ENCODE assay signal across 9 cellular contexts in the genomic region with DNA sequence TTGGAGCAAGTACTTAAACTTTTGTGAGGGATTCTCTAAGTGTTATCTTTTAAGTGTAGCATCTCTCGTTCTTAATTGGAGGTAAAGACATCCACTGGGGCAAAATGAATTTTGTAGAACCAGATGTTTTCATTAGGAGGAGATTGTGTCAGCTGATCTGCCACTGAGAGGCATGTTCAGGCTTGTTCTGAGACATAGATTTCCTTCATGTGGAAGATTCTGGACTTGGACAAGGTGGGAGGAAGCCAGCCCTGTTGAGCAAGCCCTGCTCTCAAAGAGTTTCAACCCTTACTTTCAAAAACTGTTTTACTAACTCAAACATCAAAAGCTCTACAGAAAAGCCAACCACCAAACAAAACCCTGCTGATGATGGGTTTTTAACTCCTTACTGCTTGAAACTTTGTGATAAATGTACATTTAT. TPM values are rescaled to one million over a fixed set of nuclear protein-coding genes. Genes with fewer than 3 reads are reported as not detected.
DNase-seq lines count a peak whose midpoint lies in the region; ATAC-seq, FAIRE-seq and TF ChIP-seq lines count a peak whose summit lies in the region.
"Had no signal": no experiment of that assay in that cellular context is flagged by ENCODE, and none has a peak within 500 bp of the region (broad histone marks: within the 10 kb centered on the region; RNA-seq: fewer than 3 reads in every experiment).

No MANE protein-coding gene starts in this region.

- H3K4me2 ChIP-seq in astrocyte (ENCODE audit: low read length) = peak overlapping the region; percentile 32

- peak; percentile 23 to 32 for ATAC-seq in activated T-cell treated with anti-CD3 and anti-CD28 coated beads, Interleukin-2, amount 50 U/mL, for 4 hours
- ATAC-seq in upper lobe of right lung = peak; percentile 85
- ATAC-seq in HG03439 (IDR thresholded peaks at IDR 0.05; ENCODE audit: unreplicated experiment) = no peak

- no peak overlapping the region for H2AFZ ChIP-seq in astrocyte (ENCODE audit: low read depth, low read length)

- peak overlapping the region; percentile 72 for H3K4me3 Mint-ChIP-seq in activated T-cell treated with anti-CD3 and anti-CD28 coated beads, Interleukin-2, amount 50 U/mL, for 4 hours
- H3K4me3 Mint-ChIP-seq in astrocyte (ENCODE audit: unreplicated experiment) = peak overlapping the region; percentile 32

- DNase-seq in activated T-cell treated with anti-CD3 and anti-CD28 coated beads, Interleukin-2, amount 50 U/mL, for 4 hours = no peak
- DNase-seq in activated T-cell treated with anti-CD3 and anti-CD28 coated beads for 4 hours (no peak), astrocyte (ENCODE audit: low read depth) (peak; percentile 74), kidney tubule cell (ENCODE audit: low spot score) (peak; percentile 38), upper lobe of right lung (no peak), G401 (ENCODE audit: low spot score) (no peak), NCI-H1436 treated with DMSO at 0.1 percent for 48 hours (lab: John Stamatoyannopoulos, UW) (no peak)

- peaks cover 17% of the 10 kb centered on the region for H3K36me3 Mint-ChIP-seq in activated T-cell treated with anti-CD3 and anti-CD28 coated beads, Interleukin-2, amount 50 U/mL, for 4 hours (ENCODE audit: insufficient read depth)
- H3K36me3 Mint-ChIP-seq in astrocyte (ENCODE audit: low read depth, unreplicated experiment) = peaks cover 21% of the 10 kb centered on the region

- peaks cover 64% of the 10 kb centered on the region for H4K20me1 ChIP-seq in astrocyte (ENCODE audit: insufficient read depth, low read length)

- H3K79me2 ChIP-seq in astrocyte (ENCODE audit: insufficient read depth, low read length) = peaks cover 99% of the 10 kb centered on the region

- H3K27ac Mint-ChIP-seq in astrocyte (ENCODE audit: unreplicated experiment) = peak overlapping the region; percentile 94

- H3K9me3 ChIP-seq in astrocyte (ENCODE audit: insufficient read depth, low read depth, low read length) (no peaks in the 10 kb centered on the region), upper lobe of right lung (no peaks in the 10 kb centered on the region)
- H3K9me3 ChIP-seq: SJCRH30 had no signal

- in situ Hi-C loops in G401 (cut with HindIII; ENCODE audit: low sequenced_read_pairs) = no loop called here

- H3K4me3 ChIP-seq in astrocyte (ENCODE audit: insufficient read depth, low read depth, low read length) = no peak overlapping the region
- H3K4me3 ChIP-seq in upper lobe of right lung = no peak overlapping the region
- H3K4me3 ChIP-seq: SJCRH30 had no signal

- no peaks in the 10 kb centered on the region for H3K27me3 Mint-ChIP-seq in activated T-cell treated with anti-CD3 and anti-CD28 coated beads, Interleukin-2, amount 50 U/mL, for 4 hours (ENCODE audit: low read depth)
- no peaks in the 10 kb centered on the region for H3K27me3 Mint-ChIP-seq in astrocyte (ENCODE audit: low read depth, unreplicated experiment)

- H3K27ac ChIP-seq in astrocyte (ENCODE audit: low read depth, low read length) (peak overlapping the region; percentile 52), upper lobe of right lung (peak overlapping the region; percentile 20)
- H3K27ac ChIP-seq: SJCRH30 had no signal

- TF ChIP-seq CTCF in astrocyte (IDR thresholded peaks at IDR 0.05; ENCODE audit: insufficient read depth, low read depth, low read length) (no peak), upper lobe of right lung (IDR thresholded peaks at IDR 0.05) (no peak)

- H3K4me1 ChIP-seq in astrocyte (ENCODE audit: insufficient read depth, low read length) (peaks cover 21% of the 10 kb centered on the region), upper lobe of right lung (peaks cover 54% of the 10 kb centered on the region)

- H3K27me3 ChIP-seq in astrocyte (ENCODE audit: insufficient read depth, low read length) (no peaks in the 10 kb centered on the region), upper lobe of right lung (no peaks in the 10 kb centered on the region)
- H3K27me3 ChIP-seq: SJCRH30 had no signal

- peak overlapping the region; percentile 14 for H3K9ac ChIP-seq in astrocyte (ENCODE audit: low read length)

- peaks cover 74% of the 10 kb centered on the region for H3K4me1 Mint-ChIP-seq in activated T-cell treated with anti-CD3 and anti-CD28 coated beads, Interleukin-2, amount 50 U/mL, for 4 hours (ENCODE audit: low read depth)
- H3K4me1 Mint-ChIP-seq in astrocyte (ENCODE audit: low read depth, unreplicated experiment) = peaks cover 43% of the 10 kb centered on the region

- peaks cover 16% of the 10 kb centered on the region for H3K36me3 ChIP-seq in astrocyte (ENCODE audit: insufficient read depth, low read length)
- no peaks in the 10 kb centered on the region for H3K36me3 ChIP-seq in upper lobe of right lung

- no peak for FAIRE-seq in astrocyte (lab: Jason Lieb, UNC)

- no peaks in the 10 kb centered on the region for H3K9me3 Mint-ChIP-seq in activated T-cell treated with anti-CD3 and anti-CD28 coated beads, Interleukin-2, amount 50 U/mL, for 4 hours
- peaks cover 2% of the 10 kb centered on the region for H3K9me3 Mint-ChIP-seq in astrocyte (ENCODE audit: unreplicated experiment)

- intact Hi-C loops in upper lobe of right lung (cut with DNase I) = no loop called here

RNA-seq across cellular contexts. Expression of a gene that starts 6.5 kb away (rescaled TPM):
- total RNA-seq in activated T-cell treated with anti-CD3 and anti-CD28 coated beads, Interleukin-2, amount 50 U/mL, for 4 hours = 10 to 100 TPM; 30.7 to 36.9 (median 34.7) TPM
- 204 and 231 TPM in 2 replicates for total RNA-seq in astrocyte
- 88.7 TPM for total RNA-seq in upper lobe of right lung
- total RNA-seq in G401 (2014; rRNA removed; shearing (Covaris generic)) = 47.3 and 70.8 TPM in 2 replicates

Comparison
In these comparisons a context has a peak if more than half of its experiments do, and no peak if none do; other contexts are left out.
1. DNase-seq: peak in astrocyte (single experiment) and kidney tubule cell (single experiment); none in activated T-cell treated with anti-CD3 and anti-CD28 coated beads, Interleukin-2, amount 50 U/mL, for 4 hours (single experiment), activated T-cell treated with anti-CD3 and anti-CD28 coated beads for 4 hours (single experiment), upper lobe of right lung (single experiment), G401 (single experiment) and NCI-H1436 treated with DMSO at 0.1 percent for 48 hours (single experiment).